ENCODE assay signal across 23 cellular contexts in the genomic region with DNA sequence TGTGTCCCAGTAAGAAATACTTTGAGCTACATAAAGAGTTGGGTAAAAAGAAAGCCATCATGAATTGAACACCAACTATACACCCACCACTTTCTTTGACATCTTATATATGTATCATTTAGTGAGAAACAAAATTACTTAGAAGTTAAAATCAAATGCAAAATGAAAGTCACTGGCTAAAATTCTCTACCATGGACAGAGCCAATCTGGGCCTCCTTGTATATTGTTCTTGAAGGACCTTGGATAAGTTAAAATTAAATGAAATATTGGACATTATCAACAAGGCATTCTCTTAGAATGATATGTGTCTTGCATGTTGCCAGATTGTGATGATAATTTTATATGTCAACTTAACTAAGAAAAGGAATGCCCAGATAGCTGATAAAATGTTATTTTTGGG.
DNase-seq lines count a peak whose midpoint lies in the region; ATAC-seq and TF ChIP-seq lines count a peak whose summit lies in the region.
"Had no signal": no experiment of that assay in that cellular context is flagged by ENCODE, and none has a peak within 500 bp of the region (broad histone marks: within the 10 kb centered on the region; RNA-seq: fewer than 3 reads in every experiment).

No MANE protein-coding gene starts in this region.

- H3K4me1 ChIP-seq in HEK293 (ENCODE audit: control insufficient read depth, insufficient read depth, low read length) = no peaks in the 10 kb centered on the region
- H3K4me1 ChIP-seq: A549; BE2C; BLaER1 treated with 17β-estradiol and CSF1 and Interleukin-3, amounts not matched to agents 10 nM and 100 nM had no signal

- H3K4me3 ChIP-seq in HEK293 (ENCODE audit: low read depth, low read length) = no peak overlapping the region
- H3K4me3 ChIP-seq: A549; BLaER1 treated with 17β-estradiol and CSF1 and Interleukin-3, amounts not matched to agents 10 nM and 100 nM; GM23248 had no signal

- peak; percentile 23 for ATAC-seq in left ventricle myocardium superior
- no peak for ATAC-seq in left cardiac atrium
- ATAC-seq: A549, HCT116 had no signal

- H3K27ac ChIP-seq in HEK293 (ENCODE audit: extremely low read depth, low read depth, low read length) = no peak overlapping the region
- H3K27ac ChIP-seq: A549; BLaER1 treated with 17β-estradiol and CSF1 and Interleukin-3, amounts not matched to agents 10 nM and 100 nM; GM23248 had no signal

- no peak for DNase-seq in left ventricle myocardium superior
- no peak for DNase-seq in left cardiac atrium
- DNase-seq in astrocyte of the hippocampus (ENCODE audit: low read depth, low spot score) = peak; percentile 31
- DNase-seq in renal cortical epithelial cell (ENCODE audit: low read depth) = peak; percentile 7
- no peak for DNase-seq in OCI-M1 (lab: John Stamatoyannopoulos, UW)
- DNase-seq in SHP77 (lab: John Stamatoyannopoulos, UW) = no peak
- DNase-seq: 8988T; ACHN; AML-193; BE2C; CD4-positive, alpha-beta T cell; CD8-positive, alpha-beta memory T cell; DMS 273 treated with DMSO at 0.1 percent for 48 hours; DMS79; EL; GDM1; GM23248; H9; HFFc6 had no signal

- CTCF ChIA-PET in HEK293 (lab: Yijun Ruan, JAX) = no interaction called here

- intact Hi-C loops in left ventricle myocardium superior (cut with micrococcal nuclease) (no loop called here), left cardiac atrium (cut with DNase I) (no loop called here)

- POLR2A ChIA-PET in HEK293 (lab: Yijun Ruan, JAX) = no interaction called here

- no peak for TF ChIP-seq CTCF in HEK293 (tag by site-specific recombination; IDR thresholded peaks at IDR 0.05)

- no peaks in the 10 kb centered on the region for H3K36me3 ChIP-seq in HEK293 (ENCODE audit: control insufficient read depth in 2 of 2, insufficient read depth in 1 of 2, low read length in 2 of 2)
- H3K36me3 ChIP-seq: BE2C; BLaER1 treated with 17β-estradiol and CSF1 and Interleukin-3, amounts not matched to agents 10 nM and 100 nM had no signal

- H3K9me3 ChIP-seq in HEK293 (ENCODE audit: control insufficient read depth, insufficient read depth, low read depth, low read length) = no peaks in the 10 kb centered on the region
- H3K9me3 ChIP-seq: A549; BE2C; BLaER1 treated with 17β-estradiol and CSF1 and Interleukin-3, amounts not matched to agents 10 nM and 100 nM had no signal

TF ChIP-seq in HEK293, 187 proteins besides CTCF, POLR2A, EP300 and RAD21:
- peak; percentile 85 for TF ChIP-seq REST (tag by site-specific recombination; IDR thresholded peaks at IDR 0.05)
- no peak for TF ChIP-seq ZNF548 (tag by site-specific recombination; IDR thresholded peaks at IDR 0.05)
TF ChIP-seq in HEK293: peak in this region for 1.

Comparison
In these comparisons a context has a peak if more than half of its experiments do, and no peak if none do; other contexts are left out.
1. DNase-seq: peak in astrocyte of the hippocampus (single experiment) and renal cortical epithelial cell (single experiment); none in left ventricle myocardium superior (single experiment), left cardiac atrium (single experiment), OCI-M1 (single experiment) and SHP77 (0 of 2).